Comparison of ENCODE assay signal across 1 cellular context in genomic region chr10:21317902-21318301, GRCh38.
TF ChIP-seq lines count a peak whose summit lies in the region.

No MANE protein-coding gene starts in this region.

TF ChIP-seq in GM23338, 12 proteins besides CTCF, POLR2A, EP300 and RAD21 (continued from another document):
- TF ChIP-seq ZNF462 (CRISPR knock-in tag; IDR thresholded peaks at IDR 0.05) (no peak), CREB1 (CRISPR knock-in tag; IDR thresholded peaks at IDR 0.05; ENCODE audit: low read depth) (no peak), NANOG (IDR thresholded peaks at IDR 0.05; ENCODE audit: borderline replicate concordance) (no peak), JUNB (IDR thresholded peaks at IDR 0.05; ENCODE audit: unreplicated experiment) (no peak)
